In genomic region chr3:149369991-149370866, GRCh38 we compare ENCODE assay signal across 11 cellular contexts. TPM values are rescaled to one million over a fixed set of nuclear protein-coding genes. Genes with fewer than 3 reads are reported as not detected.
A peak's percentile ranks its signal among the peaks of the same experiment; 100 is the strongest.
DNase-seq lines count a peak whose midpoint lies in the region; ATAC-seq, FAIRE-seq and TF ChIP-seq lines count a peak whose summit lies in the region.
"Had no signal": no experiment of that assay in that cellular context is flagged by ENCODE, and none has a peak within 500 bp of the region (broad histone marks: within the 10 kb centered on the region; RNA-seq: fewer than 3 reads in every experiment).

No MANE protein-coding gene starts in this region.

- TF ChIP-seq RAD21 in HepG2 (CRISPR knock-in tag; IDR thresholded peaks at IDR 0.05) = no peak

- H3K4me3 ChIP-seq in bronchial epithelial cell (ENCODE audit: low read depth, low read length) (no peak overlapping the region), HepG2 (replicated peaks in 1 of 3; ENCODE audit: insufficient read depth in 1 of 3, low read depth in 2 of 3, low read length in 3 of 3) (peak overlapping the region; percentile 14 to 39 (median 22); a peak in 3 of 6 replicates), suprapubic skin (peak overlapping the region; percentile 6)

- intact Hi-C loops in HepG2 (cut with micrococcal nuclease; ENCODE audit: unreplicated experiment) = loop anchor here (1.0 to 5.0 kb wide), 4 partner anchors 7 to 112 kb away; partner anchors contain the start of gene TM4SF1

- peak overlapping the region; percentile 96 for H3K4me2 ChIP-seq in HepG2 (ENCODE audit: low read depth, low read length)

- peak overlapping the region; percentile 61 for H3K9ac ChIP-seq in HepG2 (ENCODE audit: insufficient read depth, low read depth, low read length)

- H3K9me3 ChIP-seq in HepG2 (ENCODE audit: low read length) = no peaks in the 10 kb centered on the region
- H3K9me3 ChIP-seq in suprapubic skin = no peaks in the 10 kb centered on the region

- POLR2A ChIA-PET in HepG2 (lab: Yijun Ruan, JAX) = interaction anchor here (0.7 to 10.4 kb wide), 12 partner anchors 8 to 288 kb away, joined by 3 to 265 read pairs (median 4); partner anchors contain the start of genes CP and WWTR1

- TF ChIP-seq CTCF in bronchial epithelial cell (IDR thresholded peaks at IDR 0.05; ENCODE audit: insufficient read depth, low read length, severe bottlenecking) (no peak), HepG2 (CRISPR knock-in tag; IDR thresholded peaks at IDR 0.05) (no peak), suprapubic skin (IDR thresholded peaks at IDR 0.05) (no peak)

- no TSS peak for BruUV-seq in HepG2 (replicated peaks; lab: Mats Ljungman, UMichigan)

- ATAC-seq in HepG2 = no peak

- peaks cover 41% of the 10 kb centered on the region for H3K79me2 ChIP-seq in HepG2 (ENCODE audit: insufficient read depth, low read length)

- H3K27me3 ChIP-seq in bronchial epithelial cell (ENCODE audit: control insufficient read depth, insufficient read depth, low read length) (no peaks in the 10 kb centered on the region), HepG2 (ENCODE audit: control insufficient read depth in 1 of 2, insufficient read depth in 2 of 2, low read length in 2 of 2) (no peaks in the 10 kb centered on the region), suprapubic skin (no peaks in the 10 kb centered on the region)

- 0 out of 2 replicates have a peak, but pooled peaks cover 4% of the 10 kb centered on the region for H4K20me1 ChIP-seq in HepG2 (ENCODE audit: insufficient read depth, low read length)

- DNase-seq in NCI-H1105 treated with DMSO at 0.1 percent for 48 hours (lab: John Stamatoyannopoulos, UW) (peak; percentile 28), NCI-H1105 (lab: John Stamatoyannopoulos, UW) (no peak), bronchial epithelial cell (ENCODE audit: low read depth) (peak; percentile 42), HepG2 (ENCODE audit: low spot score) (no peak), suprapubic skin (ENCODE audit: low spot score in 2 of 2) (no peak), NCI-H524 (lab: John Stamatoyannopoulos, UW) (no peak), NCI-H226 (no peak)
- DNase-seq in stimulated activated CD4-positive, alpha-beta T cell treated with anti-CD3 and anti-CD28 coated beads, Interleukin-12 subunit alpha, Interleukin-12 subunit beta, amount 100 ng/mL, for 4 hours = no peak
- DNase-seq: activated CD4-positive, alpha-beta T cell treated with anti-CD3 and anti-CD28 coated beads for 48 hours; NCI-H187 treated with DMSO at 0.1 percent for 48 hours; posterior cingulate gyrus had no signal

- TF ChIP-seq POLR2A in HepG2 (IDR thresholded peaks at IDR 0.05; ENCODE audit: insufficient read depth in 1 of 2, low read depth in 2 of 2, low read length in 2 of 2) = peak; percentile 16 to 59; a peak in 2 of 4 replicates
- TF ChIP-seq POLR2A in suprapubic skin (IDR thresholded peaks at IDR 0.05) = no peak

- CTCF ChIA-PET in HepG2 (lab: Yijun Ruan, JAX; ENCODE audit: low intra/inter-chr PET ratio, low total read pairs) = no interaction called here

- H3K27ac ChIP-seq in HepG2 (ENCODE audit: extremely low read length, insufficient read depth, low read length) (peak overlapping the region; percentile 92), suprapubic skin (peak overlapping the region; percentile 84)

- H3K36me3 ChIP-seq in bronchial epithelial cell (ENCODE audit: control insufficient read depth, insufficient read depth, low read length) = peaks cover 5% of the 10 kb centered on the region
- H3K36me3 ChIP-seq in HepG2 (replicated peaks in 1 of 2; ENCODE audit: control insufficient read depth in 1 of 2, insufficient read depth in 2 of 2, low read length in 2 of 2) = peaks cover 7 to 39% of the 10 kb centered on the region in 2 experiments
- no peaks in the 10 kb centered on the region for H3K36me3 ChIP-seq in suprapubic skin

- FAIRE-seq in bronchial epithelial cell (lab: Jason Lieb, UNC) (no peak), HepG2 (lab: Jason Lieb, UNC) (no peak)

- 28% methylated on average over 3 of the region's 3 CpGs for WGBS in HepG2 (ENCODE audit: low lambda C conversion rate)
- WGBS in suprapubic skin = 50% methylated on average over 3 of the region's 3 CpGs

- in situ Hi-C loops in HepG2 (cut with HindIII; ENCODE audit: extremely low pct_ligation_motif_present, low pct_unique_long_range_greater_than_20kb) = no loop called here

- H3K4me1 ChIP-seq in HepG2 (ENCODE audit: insufficient read depth, low read length) (peaks cover 95% of the 10 kb centered on the region), suprapubic skin (peaks cover 78% of the 10 kb centered on the region)

- no peak for TF ChIP-seq EP300 in HepG2 (IDR thresholded peaks at IDR 0.05; ENCODE audit: low read depth in 2 of 2, low read length in 2 of 2)
- TF ChIP-seq EP300 in HepG2 (CRISPR knock-in tag; IDR thresholded peaks at IDR 0.05; ENCODE audit: borderline replicate concordance) = no peak
- no peak for TF ChIP-seq EP300 in suprapubic skin (IDR thresholded peaks at IDR 0.05)

- H2AFZ ChIP-seq in HepG2 (ENCODE audit: low read length) = no peak overlapping the region

TF ChIP-seq in HepG2, 621 proteins besides CTCF, POLR2A, EP300 and RAD21 (continues in another document):
- TF ChIP-seq ZBTB33 (CRISPR knock-in tag; IDR thresholded peaks at IDR 0.05) = no peak

RNA-seq across cellular contexts. Expression of gene TM4SF1, which starts 7.2 kb away (rescaled TPM):
- 23.2 and 63.9 TPM in 2 replicates for total RNA-seq in bronchial epithelial cell
- total RNA-seq in HepG2 (2016; rRNA removed; fragmentation: Illumina TruSeq; extraction: Trizol) = 226 and 431 TPM in 2 replicates
- total RNA-seq in HepG2 (2016; cell fraction: cytosol; rRNA removed; fragmentation: Illumina TruSeq; extraction: Trizol; ENCODE audit: low read depth) = 208 and 219 TPM in 2 replicates
- 231 and 434 TPM in 2 replicates for total RNA-seq in HepG2 (2016; cell fraction: insoluble cytoplasmic fraction; rRNA removed; fragmentation: Illumina TruSeq; extraction: Trizol)
- total RNA-seq in HepG2 (2016; cell fraction: membrane; rRNA removed; fragmentation: Illumina TruSeq; extraction: Trizol) = 245 and 253 TPM in 2 replicates
- 420 and 443 TPM in 2 replicates for total RNA-seq in HepG2 (2016; cell fraction: nucleus; rRNA removed; fragmentation: Illumina TruSeq; extraction: Trizol)
- polyA plus RNA-seq in HepG2 (2011; rRNA removed) = 1,198 and 1,359 TPM in 2 replicates
- polyA plus RNA-seq in HepG2 (2011; cell fraction: cytosol; rRNA removed) = 1,424 and 1,669 TPM in 2 replicates
- polyA plus RNA-seq in HepG2 (2011; cell fraction: nucleus; rRNA removed) = 327 and 438 TPM in 2 replicates
- 451 and 486 TPM in 2 replicates for polyA plus RNA-seq in HepG2 (2012)
- polyA plus RNA-seq in HepG2 (2016; cell fraction: cytosol; fragmentation: Illumina TruSeq; extraction: Trizol; ENCODE audit: low read depth) = 115 and 136 TPM in 2 replicates
- 218 and 233 TPM in 2 replicates for polyA plus RNA-seq in HepG2 (2016; cell fraction: insoluble cytoplasmic fraction; fragmentation: Illumina TruSeq; extraction: Trizol; ENCODE audit: low read depth)
- 148 and 158 TPM in 2 replicates for polyA plus RNA-seq in HepG2 (2016; cell fraction: membrane; fragmentation: Illumina TruSeq; extraction: Trizol; ENCODE audit: low read depth)
- polyA plus RNA-seq in HepG2 (2016; cell fraction: nucleus; fragmentation: Illumina TruSeq; extraction: Trizol; ENCODE audit: insufficient read depth, low read depth) = 564 and 601 TPM in 2 replicates
- polyA minus RNA-seq in HepG2 (2011; rRNA and poly(A)+ RNA removed; ENCODE audit: low replicate concordance) = 1,057 and 2,299 TPM in 2 replicates
- 560 and 611 TPM in 2 replicates for polyA minus RNA-seq in HepG2 (2011; cell fraction: cytosol; rRNA and poly(A)+ RNA removed)
- 379 and 448 TPM in 2 replicates for polyA minus RNA-seq in HepG2 (2011; cell fraction: nucleus; rRNA and poly(A)+ RNA removed)
- total RNA-seq in suprapubic skin = 10 to 100 TPM; 80.4 to 96.4 (median 83.6) TPM

RNA-seq across cellular contexts. Expression of gene TM4SF18, which starts 36.8 kb away (rescaled TPM):
- not detected in 2 replicates for total RNA-seq in bronchial epithelial cell
- not detected in 2 replicates for total RNA-seq in HepG2 (2016; rRNA removed; fragmentation: Illumina TruSeq; extraction: Trizol)
- not detected in 2 replicates for total RNA-seq in HepG2 (2016; cell fraction: cytosol; rRNA removed; fragmentation: Illumina TruSeq; extraction: Trizol; ENCODE audit: low read depth)
- not detected in 2 replicates for total RNA-seq in HepG2 (2016; cell fraction: insoluble cytoplasmic fraction; rRNA removed; fragmentation: Illumina TruSeq; extraction: Trizol)
- total RNA-seq in HepG2 (2016; cell fraction: membrane; rRNA removed; fragmentation: Illumina TruSeq; extraction: Trizol) = not detected in 2 replicates
- total RNA-seq in HepG2 (2016; cell fraction: nucleus; rRNA removed; fragmentation: Illumina TruSeq; extraction: Trizol) = not detected in 2 replicates
- polyA plus RNA-seq in HepG2 (2011; rRNA removed) = 0.15 and 0.25 TPM in 2 replicates
- 0.03 and 0.11 TPM in 2 replicates for polyA plus RNA-seq in HepG2 (2011; cell fraction: cytosol; rRNA removed)
- polyA plus RNA-seq in HepG2 (2011; cell fraction: nucleus; rRNA removed) = not detected in 2 replicates
- polyA plus RNA-seq in HepG2 (2012) = 0.08 TPM in 1 of 2 replicates, not detected in the other
- not detected in 2 replicates for polyA plus RNA-seq in HepG2 (2016; cell fraction: cytosol; fragmentation: Illumina TruSeq; extraction: Trizol; ENCODE audit: low read depth)
- polyA plus RNA-seq in HepG2 (2016; cell fraction: insoluble cytoplasmic fraction; fragmentation: Illumina TruSeq; extraction: Trizol; ENCODE audit: low read depth) = not detected in 2 replicates
- polyA plus RNA-seq in HepG2 (2016; cell fraction: membrane; fragmentation: Illumina TruSeq; extraction: Trizol; ENCODE audit: low read depth) = not detected in 2 replicates
- polyA plus RNA-seq in HepG2 (2016; cell fraction: nucleus; fragmentation: Illumina TruSeq; extraction: Trizol; ENCODE audit: insufficient read depth, low read depth) = not detected in 2 replicates
- not detected in 2 replicates for polyA minus RNA-seq in HepG2 (2011; rRNA and poly(A)+ RNA removed; ENCODE audit: low replicate concordance)
- not detected in 2 replicates for polyA minus RNA-seq in HepG2 (2011; cell fraction: cytosol; rRNA and poly(A)+ RNA removed)
- not detected in 2 replicates for polyA minus RNA-seq in HepG2 (2011; cell fraction: nucleus; rRNA and poly(A)+ RNA removed)
- total RNA-seq in suprapubic skin = 1 to 10 TPM; 1.8 to 7.9 (median 3.4) TPM

Comparison
In these comparisons a context has a peak if more than half of its experiments do, and no peak if none do; other contexts are left out.
1. DNase-seq: peak in NCI-H1105 treated with DMSO at 0.1 percent for 48 hours (single experiment) and bronchial epithelial cell (single experiment); none in NCI-H1105 (single experiment), HepG2 (single experiment), suprapubic skin (0 of 2), stimulated activated CD4-positive, alpha-beta T cell treated with anti-CD3 and anti-CD28 coated beads, Interleukin-12 subunit alpha, Interleukin-12 subunit beta, amount 100 ng/mL, for 4 hours (single experiment), NCI-H524 (0 of 2) and NCI-H226 (single experiment).
2. POLR2A ChIP-seq: peak in HepG2 (2 of 2); none in suprapubic skin (0 of 2).